In the genomic region with DNA sequence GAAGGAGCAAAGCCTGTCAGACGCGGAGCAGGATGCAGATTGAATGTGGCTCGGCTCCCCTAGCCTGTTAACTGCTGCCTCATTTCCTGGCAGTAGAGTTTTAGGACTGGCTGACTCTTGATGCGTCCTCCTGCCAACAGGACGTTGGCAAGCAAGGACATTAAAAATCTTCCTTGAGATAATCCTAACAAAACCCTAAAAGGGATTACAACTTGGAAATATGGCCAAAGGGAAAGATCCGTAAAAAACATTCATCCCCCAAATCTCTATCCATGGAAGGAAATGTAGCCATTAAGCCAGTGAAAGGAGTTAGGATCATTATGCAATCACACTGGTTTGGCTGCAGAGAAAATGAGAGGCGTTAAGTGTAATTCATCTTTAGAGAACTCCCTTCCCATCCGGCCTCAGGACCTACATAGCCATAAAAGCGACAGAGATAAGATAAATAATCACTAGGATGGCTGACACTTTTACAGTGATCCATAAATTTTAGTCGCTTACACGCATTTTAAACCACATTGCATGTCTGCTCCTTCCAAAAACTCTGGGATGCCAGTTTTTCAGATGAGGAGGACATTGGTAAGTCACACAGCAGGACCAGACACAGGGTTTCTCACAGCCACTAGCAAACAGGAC, we compare ENCODE assay signal across 10 cellular contexts. TPM values are rescaled to one million over a fixed set of nuclear protein-coding genes. Genes with fewer than 3 reads are reported as not detected.
DNase-seq lines count a peak whose midpoint lies in the region; ATAC-seq and TF ChIP-seq lines count a peak whose summit lies in the region.
"Had no signal": no experiment of that assay in that cellular context is flagged by ENCODE, and none has a peak within 500 bp of the region (broad histone marks: within the 10 kb centered on the region; RNA-seq: fewer than 3 reads in every experiment).

No MANE protein-coding gene starts in this region.

- H3K36me3 Mint-ChIP-seq in activated T-helper 17 cell treated with anti-CD3 and anti-CD28 coated beads, Interleukin-2, amount 50 U/mL, for 72 hours (ENCODE audit: low read depth) = no peaks in the 10 kb centered on the region

- 22% methylated on average over 11 of the region's 11 CpGs for WGBS in mammary epithelial cell (ENCODE audit: low coverage, missing lambda C conversion rate)
- 78 to 88% methylated on average over 8 to 9 of the region's 11 CpGs for WGBS in mesodermal cell (ENCODE audit: insufficient coverage in 2 of 2), 2 experiments

- peak overlapping the region; percentile 38 for H2AFZ ChIP-seq in mammary epithelial cell (ENCODE audit: low read depth, low read length)

- no peaks in the 10 kb centered on the region for H4K20me1 ChIP-seq in mammary epithelial cell (ENCODE audit: insufficient read depth, low read length)

- H3K27me3 Mint-ChIP-seq in activated T-helper 17 cell treated with anti-CD3 and anti-CD28 coated beads, Interleukin-2, amount 50 U/mL, for 72 hours = peaks cover 13% of the 10 kb centered on the region

- peaks cover 2% of the 10 kb centered on the region for H3K27me3 ChIP-seq in mammary epithelial cell (ENCODE audit: insufficient read depth, low read length)

- H3K4me3 ChIP-seq in mammary epithelial cell (replicated peaks in 1 of 3; ENCODE audit: insufficient read depth in 1 of 3, low read depth in 2 of 3, low read length in 3 of 3) = no peak overlapping the region
- H3K4me3 ChIP-seq in mesodermal cell (ENCODE audit: extremely low read depth, insufficient read depth, low read length, poor library complexity, severe bottlenecking) = no peak overlapping the region

- DNase-seq in AML-193 (lab: John Stamatoyannopoulos, UW) (peak; percentile 68 to 75), HuH-7 (ENCODE audit: low spot score) (peak; percentile 50), mammary epithelial cell (no peak)
- DNase-seq in activated effector memory CD4-positive, alpha-beta T cell treated with Interleukin-2 at 50 U/mL for 16 hours = no peak
- DNase-seq: Calu3, NCI-H2029 treated with DMSO at 0.1 percent for 48 hours had no signal

- TF ChIP-seq POLR2A in GM18505 (IDR thresholded peaks at IDR 0.05; ENCODE audit: borderline replicate concordance, extremely low read depth, insufficient read depth, insufficient read length) = no peak

- no peak overlapping the region for H3K27ac Mint-ChIP-seq in activated T-helper 17 cell treated with anti-CD3 and anti-CD28 coated beads, Interleukin-2, amount 50 U/mL, for 72 hours

- CTCF ChIA-PET in mammary epithelial cell (lab: Charles Lee; ENCODE audit: low non-redundant PET) = no interaction called here

- H3K27ac ChIP-seq in mammary epithelial cell (ENCODE audit: insufficient read depth, low read depth, low read length) (no peak overlapping the region), mesodermal cell (ENCODE audit: low read depth, low read length, severe bottlenecking) (peak overlapping the region; percentile 33)

- no peak overlapping the region for H3K9ac ChIP-seq in mammary epithelial cell (ENCODE audit: insufficient read depth, low read length)

- in situ Hi-C loops in mammary epithelial cell (cut with MboI; ENCODE audit: low sequenced_read_pairs in 2 of 2) = no loop called here

- H3K4me1 Mint-ChIP-seq in activated T-helper 17 cell treated with anti-CD3 and anti-CD28 coated beads, Interleukin-2, amount 50 U/mL, for 72 hours = no peaks in the 10 kb centered on the region

- no TSS peak for BruUV-seq in mammary epithelial cell (replicated peaks; lab: Mats Ljungman, UMichigan)

- H3K9me3 Mint-ChIP-seq in activated T-helper 17 cell treated with anti-CD3 and anti-CD28 coated beads, Interleukin-2, amount 50 U/mL, for 72 hours = peaks cover 3% of the 10 kb centered on the region

- H3K79me2 ChIP-seq in mammary epithelial cell (ENCODE audit: insufficient read depth, low read length) = no peaks in the 10 kb centered on the region

- TF ChIP-seq CTCF in mammary epithelial cell (conservative IDR thresholded peaks at IDR 0.05 in 1 of 2, IDR thresholded peaks at IDR 0.05 in 1 of 2; ENCODE audit: extremely low read depth in 1 of 2, insufficient read depth in 1 of 2, low read depth in 1 of 2, low read length in 2 of 2) = no peak

- no peaks in the 10 kb centered on the region for H3K36me3 ChIP-seq in mammary epithelial cell (ENCODE audit: insufficient read depth, low read length)
- no peaks in the 10 kb centered on the region for H3K36me3 ChIP-seq in mesodermal cell (ENCODE audit: control insufficient read depth, insufficient read depth, low read length)

- dilution Hi-C loops in mammary epithelial cell (cut with HindIII; ENCODE audit: low sequenced_read_pairs) = no loop called here

- H3K4me1 ChIP-seq in mammary epithelial cell (ENCODE audit: insufficient read depth, low read length) (no peaks in the 10 kb centered on the region), mesodermal cell (ENCODE audit: control insufficient read depth, insufficient read depth, low read length, poor library complexity, severe bottlenecking) (no peaks in the 10 kb centered on the region)

- intact Hi-C loops in mammary epithelial cell (cut with micrococcal nuclease) = no loop called here

- H3K4me2 ChIP-seq in mammary epithelial cell (ENCODE audit: insufficient read depth, low read depth, low read length) = peak overlapping the region; percentile 51

- ATAC-seq in activated T-helper 17 cell treated with anti-CD3 and anti-CD28 coated beads, Interleukin-2, amount 50 U/mL, for 72 hours (replicated peaks) = no peak
- ATAC-seq in GM18505 (IDR thresholded peaks at IDR 0.05; ENCODE audit: unreplicated experiment) (no peak), GM18517 (IDR thresholded peaks at IDR 0.05; ENCODE audit: unreplicated experiment) (no peak)

- no peaks in the 10 kb centered on the region for H3K9me3 ChIP-seq in mammary epithelial cell (replicated peaks; ENCODE audit: insufficient read depth, low read length)
- H3K9me3 ChIP-seq in mesodermal cell (ENCODE audit: control insufficient read depth, low read length) = no peaks in the 10 kb centered on the region

- no peak overlapping the region for H3K4me3 Mint-ChIP-seq in activated T-helper 17 cell treated with anti-CD3 and anti-CD28 coated beads, Interleukin-2, amount 50 U/mL, for 72 hours

RNA-seq across cellular contexts. Expression of a gene that starts 44.5 kb away (rescaled TPM):
- total RNA-seq in mammary epithelial cell = not detected
- polyA plus RNA-seq in mammary epithelial cell = not detected
- polyA minus RNA-seq in mammary epithelial cell = not detected
- polyA plus RNA-seq in mesodermal cell (2013, experiment 1 of 2) = 0.26 TPM
- polyA plus RNA-seq in mesodermal cell (2013, experiment 2 of 2) = 0.25 TPM
- total RNA-seq in activated T-helper 17 cell treated with anti-CD3 and anti-CD28 coated beads, Interleukin-2, amount 50 U/mL, for 72 hours = under 1 TPM in 1 of 2 donors, not detected in 1; 0.24 TPM

Comparison
In these comparisons a context has a peak if more than half of its experiments do, and no peak if none do; other contexts are left out.
1. DNase-seq: peak in AML-193 (2 of 2) and HuH-7 (single experiment); none in mammary epithelial cell (single experiment) and activated effector memory CD4-positive, alpha-beta T cell treated with Interleukin-2 at 50 U/mL for 16 hours (single experiment).